In the genomic region with DNA sequence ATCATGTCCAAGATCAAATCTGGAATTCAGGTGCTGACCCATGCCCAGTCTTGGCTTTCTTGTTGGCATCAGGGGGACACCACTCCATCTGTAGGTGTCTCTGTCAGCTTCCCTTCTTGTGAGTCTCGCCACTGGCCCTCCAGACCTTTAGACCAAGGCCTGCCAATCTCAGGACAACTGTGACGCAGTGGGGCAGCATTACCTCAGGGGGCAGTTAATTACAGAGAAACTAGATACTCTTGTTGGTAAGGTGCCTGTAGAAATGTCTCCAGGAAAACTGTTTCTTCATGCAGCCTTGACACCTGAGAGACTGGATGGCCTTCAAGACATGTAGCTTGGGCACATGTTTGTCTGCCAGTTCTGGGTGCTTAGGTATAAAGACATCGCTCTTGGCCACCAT, we compare ENCODE assay signal across 25 cellular contexts. TPM values are rescaled to one million over a fixed set of nuclear protein-coding genes. Genes with fewer than 3 reads are reported as not detected.
"Had no signal": no experiment of that assay in that cellular context is flagged by ENCODE, and none has a peak within 500 bp of the region (broad histone marks: within the 10 kb centered on the region; RNA-seq: fewer than 3 reads in every experiment).

No MANE protein-coding gene starts in this region.

- H3K4me3 ChIP-seq: esophagus squamous epithelium, gastrocnemius medialis, heart right ventricle, left lung, lower lobe of right lung, mucosa of descending colon had no signal

- H3K9me3 ChIP-seq: esophagus squamous epithelium, gastrocnemius medialis, left lung, lower lobe of right lung, mucosa of descending colon had no signal

- DNase-seq: cortex of kidney; effector CD8-positive, alpha-beta T cell; effector memory CD8-positive, alpha-beta T cell; endodermal cell; erythroblast; esophagus squamous epithelium; foreskin fibroblast; foreskin melanocyte; glutamatergic neuron; head of caudate nucleus; heart right ventricle; hippocampal formation; left cardiac atrium; left lung; left ventricle myocardium superior; lower lobe of right lung; mesenchymal stem cell; mucosa of descending colon had no signal

- H3K36me3 ChIP-seq: esophagus squamous epithelium, gastrocnemius medialis, heart right ventricle, left lung, lower lobe of right lung had no signal

- FAIRE-seq: colon, endometrium, islet of Langerhans, keratinocyte had no signal

- H3K4me1 ChIP-seq: esophagus squamous epithelium, gastrocnemius medialis, heart right ventricle, left lung, lower lobe of right lung had no signal

- H3K27ac ChIP-seq: epithelial cell of prostate, esophagus squamous epithelium, gastrocnemius medialis, heart right ventricle, left lung, lower lobe of right lung had no signal

- H3K27me3 ChIP-seq: esophagus squamous epithelium, gastrocnemius medialis, heart right ventricle, left lung had no signal

- ATAC-seq: effector memory CD8-positive, alpha-beta T cell; esophagus mucosa; heart right ventricle; left cardiac atrium; left lung; left ventricle myocardium superior; lower lobe of right lung; mucosa of descending colon had no signal

RNA-seq across cellular contexts. Expression of a gene that starts 46.7 kb away (rescaled TPM):
- polyA plus RNA-seq: keratinocyte had no signal
